Comparison of ENCODE assay signal across 9 cellular contexts in the genomic region with DNA sequence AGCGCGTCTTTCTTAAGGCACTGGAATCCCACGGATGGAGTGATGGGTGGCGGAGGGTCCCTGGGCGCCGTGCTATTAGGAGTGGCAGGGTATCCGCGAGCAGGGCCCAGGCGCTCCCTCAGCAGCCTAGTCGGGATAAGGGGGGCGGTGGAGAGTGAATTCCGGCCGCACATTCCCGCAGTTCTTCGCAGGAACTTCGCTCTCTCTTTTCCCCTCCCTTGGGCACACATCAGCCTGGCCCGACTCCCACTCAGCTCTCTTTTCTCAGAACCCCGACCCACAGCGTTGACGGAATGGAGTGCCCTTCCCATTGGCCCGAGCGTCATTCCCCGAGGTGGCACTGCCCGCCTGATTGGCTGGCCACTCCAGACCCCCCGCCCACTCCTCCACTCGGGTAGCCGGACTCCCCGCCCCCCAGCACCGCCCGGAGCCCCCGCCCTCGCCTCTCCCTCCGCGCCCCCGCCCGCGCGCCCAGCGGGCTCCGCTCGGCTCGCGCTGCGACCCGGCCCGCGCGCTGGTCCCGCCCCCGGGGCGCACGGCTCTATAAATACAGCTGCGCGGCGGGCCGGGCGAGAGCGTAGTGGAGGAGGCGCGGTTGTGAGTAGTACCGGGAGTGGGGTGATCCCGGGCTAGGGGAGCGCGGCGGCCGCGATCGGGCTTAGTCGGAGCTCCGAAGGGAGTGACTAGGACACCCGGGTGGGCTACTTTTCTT. TPM values are rescaled to one million over a fixed set of nuclear protein-coding genes. Genes with fewer than 3 reads are reported as not detected.
DNase-seq lines count a peak whose midpoint lies in the region; ATAC-seq and TF ChIP-seq lines count a peak whose summit lies in the region.
"Had no signal": no experiment of that assay in that cellular context is flagged by ENCODE, and none has a peak within 500 bp of the region (broad histone marks: within the 10 kb centered on the region; RNA-seq: fewer than 3 reads in every experiment).

A gene with protein sequence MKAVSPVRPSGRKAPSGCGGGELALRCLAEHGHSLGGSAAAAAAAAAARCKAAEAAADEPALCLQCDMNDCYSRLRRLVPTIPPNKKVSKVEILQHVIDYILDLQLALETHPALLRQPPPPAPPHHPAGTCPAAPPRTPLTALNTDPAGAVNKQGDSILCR (plus strand): TSS at position 572 of the 712 bp plus-strand sequence. CDS start 385 bp downstream, outside the sequence.

- DNase-seq in stimulated activated naive CD8-positive, alpha-beta T cell treated with anti-CD3 and anti-CD28 coated beads, Interleukin-15, Interleukin-2, amounts not matched to agents 100 U/mL and 50 U/mL, for 24 hours, result no peak
- DNase-seq in foreskin fibroblast (peak; percentile 84 to 91), GM10248 (ENCODE audit: extremely low spot score) (no peak)
- no peak for DNase-seq in natural killer cell treated with Interleukin-12 subunit alpha and Interleukin-12 subunit beta and Interleukin-15 and Interleukin-18, amount 100 ng/mL, for 72 hours (ENCODE audit: low spot score)

- no peak for ATAC-seq in stimulated activated naive CD8-positive, alpha-beta T cell treated with anti-CD3 and anti-CD28 coated beads, Interleukin-15, Interleukin-2, amounts not matched to agents 100 U/mL and 50 U/mL, for 24 hours
- ATAC-seq in SK-N-SH treated with all-trans-retinoic acid at 6 μM for 48 hours (peak; percentile 86), GM18907 (IDR thresholded peaks at IDR 0.05; ENCODE audit: unreplicated experiment) (no peak), GM19452 (IDR thresholded peaks at IDR 0.05; ENCODE audit: unreplicated experiment) (no peak)
- ATAC-seq in natural killer cell treated with Interleukin-12 subunit alpha and Interleukin-12 subunit beta and Interleukin-15 and Interleukin-18, amount 100 ng/mL, for 72 hours, result peak; percentile 38 to 43
- ATAC-seq: GM12878 had no signal

- H3K4me1 Mint-ChIP-seq in stimulated activated naive CD8-positive, alpha-beta T cell treated with anti-CD3 and anti-CD28 coated beads, Interleukin-15, Interleukin-2, amounts not matched to agents 100 ng/mL and 50 ng/mL, for 24 hours (ENCODE audit: low read depth), result no peaks in the 10 kb centered on the region
- H3K4me1 Mint-ChIP-seq in natural killer cell treated with Interleukin-12 subunit alpha and Interleukin-12 subunit beta and Interleukin-15 and Interleukin-18, amount 100 ng/mL, for 72 hours (ENCODE audit: low read depth in 2 of 2), result peaks cover 7 to 8% of the 10 kb centered on the region in 2 donors

- no peak for TF ChIP-seq CTCF in foreskin fibroblast (IDR thresholded peaks at IDR 0.05; ENCODE audit: low read depth, low read length)
- no peak for TF ChIP-seq CTCF in GM10248 (IDR thresholded peaks at IDR 0.05; ENCODE audit: control extremely low read depth, extremely low read depth, low read depth, missing control alignments)

- H3K27ac Mint-ChIP-seq in stimulated activated naive CD8-positive, alpha-beta T cell treated with anti-CD3 and anti-CD28 coated beads, Interleukin-15, Interleukin-2, amounts not matched to agents 100 ng/mL and 50 ng/mL, for 24 hours, result no peak within 1 kb of the TSS
- H3K27ac Mint-ChIP-seq in natural killer cell treated with Interleukin-12 subunit alpha and Interleukin-12 subunit beta and Interleukin-15 and Interleukin-18, amount 100 ng/mL, for 72 hours, result no peak within 1 kb of the TSS

- H3K4me3 Mint-ChIP-seq in stimulated activated naive CD8-positive, alpha-beta T cell treated with anti-CD3 and anti-CD28 coated beads, Interleukin-15, Interleukin-2, amounts not matched to agents 100 ng/mL and 50 ng/mL, for 24 hours, result peak within 1 kb of the TSS; percentile 26
- peak within 1 kb of the TSS; percentile 55 for H3K4me3 Mint-ChIP-seq in natural killer cell treated with Interleukin-12 subunit alpha and Interleukin-12 subunit beta and Interleukin-15 and Interleukin-18, amount 100 ng/mL, for 72 hours

- H3K36me3 Mint-ChIP-seq in stimulated activated naive CD8-positive, alpha-beta T cell treated with anti-CD3 and anti-CD28 coated beads, Interleukin-15, Interleukin-2, amounts not matched to agents 100 ng/mL and 50 ng/mL, for 24 hours (ENCODE audit: low read depth), result no peaks in the 10 kb centered on the region
- no peaks in the 10 kb centered on the region for H3K36me3 Mint-ChIP-seq in natural killer cell treated with Interleukin-12 subunit alpha and Interleukin-12 subunit beta and Interleukin-15 and Interleukin-18, amount 100 ng/mL, for 72 hours

- H3K4me3 ChIP-seq in foreskin fibroblast (ENCODE audit: low read depth in 1 of 2, low read length in 2 of 2), result peak within 1 kb of the TSS; percentile 66 to 73
- H3K4me3 ChIP-seq: GM12878 had no signal

- POLR2A ChIA-PET in GM10248 (lab: Yijun Ruan, JAX), result no interaction called here

- no peaks in the 10 kb centered on the region for H3K9me3 Mint-ChIP-seq in stimulated activated naive CD8-positive, alpha-beta T cell treated with anti-CD3 and anti-CD28 coated beads, Interleukin-15, Interleukin-2, amounts not matched to agents 100 ng/mL and 50 ng/mL, for 24 hours
- H3K9me3 Mint-ChIP-seq in natural killer cell treated with Interleukin-12 subunit alpha and Interleukin-12 subunit beta and Interleukin-15 and Interleukin-18, amount 100 ng/mL, for 72 hours, result no peaks in the 10 kb centered on the region

- CTCF ChIA-PET in GM10248 (lab: Yijun Ruan, JAX), result no interaction called here

- H3K27me3 Mint-ChIP-seq in stimulated activated naive CD8-positive, alpha-beta T cell treated with anti-CD3 and anti-CD28 coated beads, Interleukin-15, Interleukin-2, amounts not matched to agents 100 ng/mL and 50 ng/mL, for 24 hours, result peaks cover 51% of the 10 kb centered on the region
- H3K27me3 Mint-ChIP-seq in natural killer cell treated with Interleukin-12 subunit alpha and Interleukin-12 subunit beta and Interleukin-15 and Interleukin-18, amount 100 ng/mL, for 72 hours, result peaks cover 41 to 62% of the 10 kb centered on the region in 2 donors

TF ChIP-seq in SK-N-SH treated with all-trans-retinoic acid at 6 μM for 48 hours, 23 proteins besides CTCF, POLR2A, EP300 and RAD21 (continues in another document):
- TF ChIP-seq CSDC2 (CRISPR knock-in tag; IDR thresholded peaks at IDR 0.05), result no peak
- no peak for TF ChIP-seq ZC3H10 (CRISPR knock-in tag; IDR thresholded peaks at IDR 0.05)
- TF ChIP-seq, protein P1, sequence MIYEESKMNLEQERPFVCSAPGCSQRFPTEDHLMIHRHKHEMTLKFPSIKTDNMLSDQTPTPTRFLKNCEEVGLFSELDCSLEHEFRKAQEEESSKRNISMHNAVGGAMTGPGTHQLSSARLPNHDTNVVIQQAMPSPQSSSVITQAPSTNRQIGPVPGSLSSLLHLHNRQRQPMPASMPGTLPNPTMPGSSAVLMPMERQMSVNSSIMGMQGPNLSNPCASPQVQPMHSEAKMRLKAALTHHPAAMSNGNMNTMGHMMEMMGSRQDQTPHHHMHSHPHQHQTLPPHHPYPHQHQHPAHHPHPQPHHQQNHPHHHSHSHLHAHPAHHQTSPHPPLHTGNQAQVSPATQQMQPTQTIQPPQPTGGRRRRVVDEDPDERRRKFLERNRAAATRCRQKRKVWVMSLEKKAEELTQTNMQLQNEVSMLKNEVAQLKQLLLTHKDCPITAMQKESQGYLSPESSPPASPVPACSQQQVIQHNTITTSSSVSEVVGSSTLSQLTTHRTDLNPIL (CRISPR knock-in tag; IDR thresholded peaks at IDR 0.05; ENCODE audit: low read depth), result no peak
- TF ChIP-seq, protein P2, sequence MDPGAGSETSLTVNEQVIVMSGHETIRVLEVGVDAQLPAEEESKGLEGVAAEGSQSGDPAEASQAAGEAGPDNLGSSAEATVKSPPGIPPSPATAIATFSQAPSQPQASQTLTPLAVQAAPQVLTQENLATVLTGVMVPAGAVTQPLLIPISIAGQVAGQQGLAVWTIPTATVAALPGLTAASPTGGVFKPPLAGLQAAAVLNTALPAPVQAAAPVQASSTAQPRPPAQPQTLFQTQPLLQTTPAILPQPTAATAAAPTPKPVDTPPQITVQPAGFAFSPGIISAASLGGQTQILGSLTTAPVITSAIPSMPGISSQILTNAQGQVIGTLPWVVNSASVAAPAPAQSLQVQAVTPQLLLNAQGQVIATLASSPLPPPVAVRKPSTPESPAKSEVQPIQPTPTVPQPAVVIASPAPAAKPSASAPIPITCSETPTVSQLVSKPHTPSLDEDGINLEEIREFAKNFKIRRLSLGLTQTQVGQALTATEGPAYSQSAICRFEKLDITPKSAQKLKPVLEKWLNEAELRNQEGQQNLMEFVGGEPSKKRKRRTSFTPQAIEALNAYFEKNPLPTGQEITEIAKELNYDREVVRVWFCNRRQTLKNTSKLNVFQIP (CRISPR knock-in tag; IDR thresholded peaks at IDR 0.05; ENCODE audit: borderline replicate concordance, low read depth), result no peak
- no peak for TF ChIP-seq ZFP30 (CRISPR knock-in tag; IDR thresholded peaks at IDR 0.05)
- no peak for TF ChIP-seq OSR1 (CRISPR knock-in tag; IDR thresholded peaks at IDR 0.05)
- TF ChIP-seq, protein P3, sequence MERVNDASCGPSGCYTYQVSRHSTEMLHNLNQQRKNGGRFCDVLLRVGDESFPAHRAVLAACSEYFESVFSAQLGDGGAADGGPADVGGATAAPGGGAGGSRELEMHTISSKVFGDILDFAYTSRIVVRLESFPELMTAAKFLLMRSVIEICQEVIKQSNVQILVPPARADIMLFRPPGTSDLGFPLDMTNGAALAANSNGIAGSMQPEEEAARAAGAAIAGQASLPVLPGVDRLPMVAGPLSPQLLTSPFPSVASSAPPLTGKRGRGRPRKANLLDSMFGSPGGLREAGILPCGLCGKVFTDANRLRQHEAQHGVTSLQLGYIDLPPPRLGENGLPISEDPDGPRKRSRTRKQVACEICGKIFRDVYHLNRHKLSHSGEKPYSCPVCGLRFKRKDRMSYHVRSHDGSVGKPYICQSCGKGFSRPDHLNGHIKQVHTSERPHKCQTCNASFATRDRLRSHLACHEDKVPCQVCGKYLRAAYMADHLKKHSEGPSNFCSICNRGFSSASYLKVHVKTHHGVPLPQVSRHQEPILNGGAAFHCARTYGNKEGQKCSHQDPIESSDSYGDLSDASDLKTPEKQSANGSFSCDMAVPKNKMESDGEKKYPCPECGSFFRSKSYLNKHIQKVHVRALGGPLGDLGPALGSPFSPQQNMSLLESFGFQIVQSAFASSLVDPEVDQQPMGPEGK (CRISPR knock-in tag; IDR thresholded peaks at IDR 0.05; ENCODE audit: borderline replicate concordance), result no peak
- TF ChIP-seq, protein P4, sequence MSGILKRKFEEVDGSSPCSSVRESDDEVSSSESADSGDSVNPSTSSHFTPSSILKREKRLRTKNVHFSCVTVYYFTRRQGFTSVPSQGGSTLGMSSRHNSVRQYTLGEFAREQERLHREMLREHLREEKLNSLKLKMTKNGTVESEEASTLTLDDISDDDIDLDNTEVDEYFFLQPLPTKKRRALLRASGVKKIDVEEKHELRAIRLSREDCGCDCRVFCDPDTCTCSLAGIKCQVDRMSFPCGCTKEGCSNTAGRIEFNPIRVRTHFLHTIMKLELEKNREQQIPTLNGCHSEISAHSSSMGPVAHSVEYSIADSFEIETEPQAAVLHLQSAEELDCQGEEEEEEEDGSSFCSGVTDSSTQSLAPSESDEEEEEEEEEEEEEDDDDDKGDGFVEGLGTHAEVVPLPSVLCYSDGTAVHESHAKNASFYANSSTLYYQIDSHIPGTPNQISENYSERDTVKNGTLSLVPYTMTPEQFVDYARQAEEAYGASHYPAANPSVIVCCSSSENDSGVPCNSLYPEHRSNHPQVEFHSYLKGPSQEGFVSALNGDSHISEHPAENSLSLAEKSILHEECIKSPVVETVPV (CRISPR knock-in tag; IDR thresholded peaks at IDR 0.05), result no peak

RNA-seq across cellular contexts. Expression of the gene that starts here (rescaled TPM):
- not detected for total RNA-seq in natural killer cell treated with Interleukin-12 subunit alpha and Interleukin-12 subunit beta and Interleukin-15 and Interleukin-18, amount 100 ng/mL, for 72 hours
- total RNA-seq: GM12878 had no signal

Comparison
In these comparisons a context has a peak if more than half of its experiments do, and no peak if none do; other contexts are left out.
1. Peak in ATAC-seq in natural killer cell treated with Interleukin-12 subunit alpha and Interleukin-12 subunit beta and Interleukin-15 and Interleukin-18, amount 100 ng/mL, for 72 hours; RNA of the gene not detected or under 1 TPM.
2. DNase-seq: peak in foreskin fibroblast (2 of 2); none in stimulated activated naive CD8-positive, alpha-beta T cell treated with anti-CD3 and anti-CD28 coated beads, Interleukin-15, Interleukin-2, amounts not matched to agents 100 U/mL and 50 U/mL, for 24 hours (single experiment), natural killer cell treated with Interleukin-12 subunit alpha and Interleukin-12 subunit beta and Interleukin-15 and Interleukin-18, amount 100 ng/mL, for 72 hours (single experiment) and GM10248 (single experiment).